In the genomic region with DNA sequence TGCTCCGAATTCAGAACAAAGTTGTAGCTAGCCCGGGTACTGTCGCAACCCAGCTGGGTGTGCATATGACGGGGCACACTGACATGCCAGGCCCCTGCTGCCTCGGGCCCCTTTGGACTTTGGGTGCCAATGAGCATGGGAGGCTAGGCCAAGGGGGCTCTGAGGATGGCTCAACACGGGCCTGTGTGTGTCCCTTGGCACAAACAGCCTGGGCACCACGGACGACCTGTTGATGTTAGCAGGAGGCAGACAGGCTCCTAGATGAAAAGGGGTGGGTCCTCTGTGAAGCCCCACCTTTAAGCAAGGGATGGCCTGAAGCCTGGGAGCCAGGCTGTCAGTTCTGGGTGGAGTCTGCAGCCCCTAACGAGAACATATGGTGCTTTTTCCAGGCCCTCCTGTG, we compare ENCODE assay signal across 17 cellular contexts.
DNase-seq lines count a peak whose midpoint lies in the region; ATAC-seq and TF ChIP-seq lines count a peak whose summit lies in the region.
"Had no signal": no experiment of that assay in that cellular context is flagged by ENCODE, and none has a peak within 500 bp of the region (broad histone marks: within the 10 kb centered on the region; RNA-seq: fewer than 3 reads in every experiment).

No MANE protein-coding gene starts in this region.

- DNase-seq in Right ventricle myocardium inferior (ENCODE audit: missing footprints) = peak; percentile 32
- DNase-seq in Right ventricle myocardium superior = no peak
- peak; percentile 11 for DNase-seq in WTC11 (ENCODE audit: low spot score)
- DNase-seq in posterior vena cava (ENCODE audit: low spot score) = peak; percentile 63
- no peak for DNase-seq in left colon
- no peak for DNase-seq in NCI-H446 (lab: John Stamatoyannopoulos, UW)
- DNase-seq: Caco-2; CD4-positive, CD25-positive, alpha-beta regulatory T cell; CD8-positive, alpha-beta T cell; DMS153; DND-41; GDM1; H9 had no signal

- TF ChIP-seq CTCF in WTC11 (IDR thresholded peaks at IDR 0.05) = no peak

- CTCF ChIA-PET in WTC11 (lab: Charles Lee) = no interaction called here

- POLR2A ChIA-PET in WTC11 (lab: Charles Lee) = interaction anchor here (1.1 kb wide), 1 partner anchor 22 kb away, joined by 3 read pairs; no protein-coding TSS in a partner anchor

- peaks cover 4% of the 10 kb centered on the region; the same call in 1 of the 2 replicates for H3K9me3 Mint-ChIP-seq in WTC11

- no peak overlapping the region for H3K4me3 Mint-ChIP-seq in WTC11
- H3K4me3 Mint-ChIP-seq: B cell; CD4-positive, CD25-positive, alpha-beta regulatory T cell; CD8-positive, alpha-beta T cell; GM23338; H9 had no signal

- no peaks in the 10 kb centered on the region for H3K4me1 Mint-ChIP-seq in WTC11
- H3K4me1 Mint-ChIP-seq: B cell; CD4-positive, CD25-positive, alpha-beta regulatory T cell; GM23338; H9 had no signal

- H3K27ac Mint-ChIP-seq in WTC11 = no peak overlapping the region
- H3K27ac Mint-ChIP-seq: B cell; CD4-positive, CD25-positive, alpha-beta regulatory T cell; CD8-positive, alpha-beta T cell; GM23338; H9 had no signal

- intact Hi-C loops in Right ventricle myocardium inferior (cut with DNase I) = no loop called here
- intact Hi-C loops in Right ventricle myocardium superior (cut with DNase I) = no loop called here
- intact Hi-C loops in posterior vena cava (cut with DNase I) = no loop called here
- intact Hi-C loops in left colon (cut with DNase I, micrococcal nuclease) = no loop called here

- no peaks in the 10 kb centered on the region for H3K27me3 Mint-ChIP-seq in WTC11 (ENCODE audit: low read depth)
- H3K27me3 Mint-ChIP-seq: B cell; CD4-positive, CD25-positive, alpha-beta regulatory T cell had no signal

- ATAC-seq in Right ventricle myocardium inferior (no peak), Right ventricle myocardium superior (ENCODE audit: poor library complexity) (no peak), WTC11 (no peak; the same call in 1 of the 2 replicates), left colon (no peak)
- ATAC-seq: CD8-positive, alpha-beta T cell; GM12878; GM23338; HCT116 had no signal

- no peaks in the 10 kb centered on the region for H3K36me3 Mint-ChIP-seq in WTC11
- H3K36me3 Mint-ChIP-seq: CD4-positive, CD25-positive, alpha-beta regulatory T cell; CD8-positive, alpha-beta T cell had no signal

TF ChIP-seq in WTC11, 78 proteins besides CTCF, POLR2A, EP300 and RAD21:
- TF ChIP-seq, protein P1, sequence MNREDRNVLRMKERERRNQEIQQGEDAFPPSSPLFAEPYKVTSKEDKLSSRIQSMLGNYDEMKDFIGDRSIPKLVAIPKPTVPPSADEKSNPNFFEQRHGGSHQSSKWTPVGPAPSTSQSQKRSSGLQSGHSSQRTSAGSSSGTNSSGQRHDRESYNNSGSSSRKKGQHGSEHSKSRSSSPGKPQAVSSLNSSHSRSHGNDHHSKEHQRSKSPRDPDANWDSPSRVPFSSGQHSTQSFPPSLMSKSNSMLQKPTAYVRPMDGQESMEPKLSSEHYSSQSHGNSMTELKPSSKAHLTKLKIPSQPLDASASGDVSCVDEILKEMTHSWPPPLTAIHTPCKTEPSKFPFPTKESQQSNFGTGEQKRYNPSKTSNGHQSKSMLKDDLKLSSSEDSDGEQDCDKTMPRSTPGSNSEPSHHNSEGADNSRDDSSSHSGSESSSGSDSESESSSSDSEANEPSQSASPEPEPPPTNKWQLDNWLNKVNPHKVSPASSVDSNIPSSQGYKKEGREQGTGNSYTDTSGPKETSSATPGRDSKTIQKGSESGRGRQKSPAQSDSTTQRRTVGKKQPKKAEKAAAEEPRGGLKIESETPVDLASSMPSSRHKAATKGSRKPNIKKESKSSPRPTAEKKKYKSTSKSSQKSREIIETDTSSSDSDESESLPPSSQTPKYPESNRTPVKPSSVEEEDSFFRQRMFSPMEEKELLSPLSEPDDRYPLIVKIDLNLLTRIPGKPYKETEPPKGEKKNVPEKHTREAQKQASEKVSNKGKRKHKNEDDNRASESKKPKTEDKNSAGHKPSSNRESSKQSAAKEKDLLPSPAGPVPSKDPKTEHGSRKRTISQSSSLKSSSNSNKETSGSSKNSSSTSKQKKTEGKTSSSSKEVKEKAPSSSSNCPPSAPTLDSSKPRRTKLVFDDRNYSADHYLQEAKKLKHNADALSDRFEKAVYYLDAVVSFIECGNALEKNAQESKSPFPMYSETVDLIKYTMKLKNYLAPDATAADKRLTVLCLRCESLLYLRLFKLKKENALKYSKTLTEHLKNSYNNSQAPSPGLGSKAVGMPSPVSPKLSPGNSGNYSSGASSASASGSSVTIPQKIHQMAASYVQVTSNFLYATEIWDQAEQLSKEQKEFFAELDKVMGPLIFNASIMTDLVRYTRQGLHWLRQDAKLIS (CRISPR knock-in tag; IDR thresholded peaks at IDR 0.05; ENCODE audit: borderline replicate concordance) = no peak
- TF ChIP-seq NR2C2 (CRISPR knock-in tag; IDR thresholded peaks at IDR 0.05) (no peak), PRRX2 (CRISPR knock-in tag; IDR thresholded peaks at IDR 0.05) (no peak), ZNF121 (CRISPR knock-in tag; IDR thresholded peaks at IDR 0.05) (no peak), SOX15 (CRISPR knock-in tag; IDR thresholded peaks at IDR 0.05) (no peak)

Comparison
In these comparisons a context has a peak if more than half of its experiments do, and no peak if none do; other contexts are left out.
1. DNase-seq: peak in Right ventricle myocardium inferior (single experiment), WTC11 (single experiment) and posterior vena cava (single experiment); none in Right ventricle myocardium superior (single experiment), left colon (0 of 2) and NCI-H446 (0 of 2).